In the genomic region with DNA sequence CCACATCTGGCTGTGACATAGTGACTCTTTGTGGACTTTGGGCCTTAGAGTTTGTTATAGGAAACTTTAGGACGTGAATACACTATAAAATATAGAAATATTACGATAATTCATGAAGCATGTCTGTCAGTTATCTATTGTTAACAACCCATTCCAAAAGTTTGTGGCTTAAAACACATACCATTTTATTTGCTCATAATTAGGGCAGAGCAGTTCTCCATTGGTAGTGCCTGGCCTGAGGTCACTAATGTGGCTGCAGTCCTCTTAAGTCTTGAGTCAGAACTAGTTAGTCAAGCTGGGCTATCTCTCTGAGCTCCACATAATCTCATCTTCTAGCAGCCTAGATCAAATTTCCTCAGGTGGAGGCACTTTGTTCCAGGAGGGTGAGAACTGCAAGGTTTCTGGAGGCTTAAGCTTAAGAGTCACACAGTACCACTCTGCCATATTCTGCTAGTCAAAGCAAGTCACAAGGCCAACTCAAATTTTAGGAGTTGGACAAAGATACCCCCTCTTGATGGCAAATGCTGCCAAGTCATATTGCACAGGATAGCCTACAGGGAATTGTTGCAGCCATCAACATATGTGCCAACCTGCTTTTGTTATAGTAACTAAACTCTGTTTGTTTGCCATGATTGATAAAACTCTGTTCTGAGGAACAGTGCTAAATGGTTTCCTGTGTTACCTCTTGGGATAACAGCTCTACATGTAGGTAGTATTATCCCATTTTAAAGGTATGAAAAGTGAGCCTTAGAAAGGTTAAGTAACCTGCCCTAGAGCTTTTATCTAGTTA, we compare ENCODE assay signal across 16 cellular contexts. TPM values are rescaled to one million over a fixed set of nuclear protein-coding genes. Genes with fewer than 3 reads are reported as not detected.
A peak's percentile ranks its signal among the peaks of the same experiment; 100 is the strongest.
DNase-seq lines count a peak whose midpoint lies in the region; ATAC-seq, FAIRE-seq and TF ChIP-seq lines count a peak whose summit lies in the region.
"Had no signal": no experiment of that assay in that cellular context is flagged by ENCODE, and none has a peak within 500 bp of the region (broad histone marks: within the 10 kb centered on the region; RNA-seq: fewer than 3 reads in every experiment).

No MANE protein-coding gene starts in this region.

- H2AFZ ChIP-seq in IMR-90 (replicated peaks; ENCODE audit: low read length, poor library complexity), result no peak overlapping the region
- H2AFZ ChIP-seq in GM12878 (ENCODE audit: control insufficient read depth, low read depth, low read length), result no peak overlapping the region
- H2AFZ ChIP-seq: neural progenitor cell had no signal

- dilution Hi-C loops in IMR-90 (cut with HindIII; ENCODE audit: low sequenced_read_pairs, unreplicated experiment), result no loop called here

- peak; percentile 6 for DNase-seq in Calu3
- peak; percentile 92 for DNase-seq in IMR-90
- DNase-seq in GM12878 (ENCODE audit: low read depth, low spot score), result no peak
- DNase-seq in left lung, result no peak
- no peak for DNase-seq in NCI-H1048 (lab: John Stamatoyannopoulos, UW)
- DNase-seq in stimulated activated CD4-positive, alpha-beta T cell treated with anti-CD3 and anti-CD28 coated beads, Interleukin-1b, Interleukin-23, amount 100 ng/mL, for 48 hours, result no peak
- DNase-seq: amniotic stem cell; immature natural killer cell; NCI-H774; stimulated activated CD4-positive, alpha-beta T cell treated with anti-CD3 and anti-CD28 coated beads, Interleukin-2, amount 100 ng/mL, for 24 hours had no signal

- no peak overlapping the region for H2AK5ac ChIP-seq in IMR-90 (ENCODE audit: low read depth, low read length)

- no peak overlapping the region for H3K4me3 Mint-ChIP-seq in Calu3 (ENCODE audit: low read depth, unreplicated experiment)
- H3K4me3 Mint-ChIP-seq: immature natural killer cell, neural progenitor cell had no signal

- no peak overlapping the region for H3K4ac ChIP-seq in IMR-90 (ENCODE audit: low read depth, low read length)

- no peak overlapping the region for H2BK120ac ChIP-seq in IMR-90 (ENCODE audit: low read depth, low read length)

- no peaks in the 10 kb centered on the region for H3K36me3 Mint-ChIP-seq in Calu3 (ENCODE audit: insufficient read depth, unreplicated experiment)

- H3K9me3 ChIP-seq in IMR-90 (ENCODE audit: control insufficient read depth, insufficient read depth, low read length) (no peaks in the 10 kb centered on the region), GM12878 (replicated peaks; ENCODE audit: control insufficient read depth, insufficient read depth, low read length) (no peaks in the 10 kb centered on the region), left lung (no peaks in the 10 kb centered on the region)

- peaks cover 11% of the 10 kb centered on the region for H3K4me1 Mint-ChIP-seq in Calu3 (ENCODE audit: low read depth, unreplicated experiment)

- H4K20me1 ChIP-seq in IMR-90 (ENCODE audit: insufficient read depth, low read length) (peaks cover 39% of the 10 kb centered on the region; the same call in 1 of the 2 replicates), GM12878 (ENCODE audit: control insufficient read depth, insufficient read depth) (no peaks in the 10 kb centered on the region; the same call in 1 of the 2 replicates)

- H3K4me3 ChIP-seq in IMR-90 (ENCODE audit: insufficient read depth, low read depth, low read length) (no peak overlapping the region), GM12878 (no peak overlapping the region), left lung (no peak overlapping the region)
- H3K4me3 ChIP-seq: neural progenitor cell had no signal

- SMC1A ChIA-PET in GM12878 (lab: Charles Lee; ENCODE audit: uncharacterized antibody, unreplicated experiment), result interaction anchor here (0.7 to 1.4 kb wide), 4 partner anchors 10 to 63 kb away, joined by 3 to 4 read pairs (median 4); no protein-coding TSS in a partner anchor

- peaks cover 47 to 76% of the 10 kb centered on the region in 2 experiments for H3K79me1 ChIP-seq in IMR-90 (ENCODE audit: low read depth in 1 of 2, low read length in 2 of 2)

- TF ChIP-seq CTCF in Calu3 (IDR thresholded peaks at IDR 0.05; ENCODE audit: unreplicated experiment), result no peak
- TF ChIP-seq CTCF in IMR-90 (conservative IDR thresholded peaks at IDR 0.05; ENCODE audit: low read depth, low read length), result no peak
- TF ChIP-seq CTCF in GM12878 (IDR thresholded peaks at IDR 0.05 in 2 of 3, conservative IDR thresholded peaks at IDR 0.05 in 1 of 3; ENCODE audit: control insufficient read depth in 2 of 3, extremely low read depth in 1 of 3, insufficient read depth in 1 of 3, low read depth in 3 of 3, low read length in 3 of 3), result no peak
- TF ChIP-seq CTCF in left lung (IDR thresholded peaks at IDR 0.05), result no peak

- H3K27ac ChIP-seq in IMR-90 (ENCODE audit: insufficient read depth, low read length), result no peak overlapping the region
- no peak overlapping the region for H3K27ac ChIP-seq in GM12878 (ENCODE audit: control insufficient read depth, insufficient read depth)
- no peak overlapping the region for H3K27ac ChIP-seq in left lung
- H3K27ac ChIP-seq: neural progenitor cell had no signal

- RAD21 ChIA-PET in GM12878 (lab: Charles Lee; ENCODE audit: unreplicated experiment), result no interaction called here

- no peak overlapping the region for H4K5ac ChIP-seq in IMR-90 (ENCODE audit: low read depth, low read length)

- no peak overlapping the region for H2AK9ac ChIP-seq in IMR-90 (replicated peaks; ENCODE audit: low read depth, low read length, poor library complexity)

- H3K27me3 Mint-ChIP-seq in Calu3 (ENCODE audit: unreplicated experiment), result no peaks in the 10 kb centered on the region

- H4K8ac ChIP-seq in IMR-90 (ENCODE audit: low read depth in 2 of 2, low read length in 2 of 2), result no peak overlapping the region

- no peaks in the 10 kb centered on the region for H3K27me3 ChIP-seq in IMR-90 (ENCODE audit: control insufficient read depth, insufficient read depth, low read length)
- H3K27me3 ChIP-seq in GM12878 (replicated peaks in 1 of 2; ENCODE audit: control insufficient read depth in 2 of 2, insufficient read depth in 2 of 2, low read length in 1 of 2), result no peaks in the 10 kb centered on the region
- H3K27me3 ChIP-seq in left lung, result no peaks in the 10 kb centered on the region
- H3K27me3 ChIP-seq: neural progenitor cell had no signal

- H3K27ac Mint-ChIP-seq in Calu3 (ENCODE audit: unreplicated experiment), result no peak overlapping the region
- H3K27ac Mint-ChIP-seq: neural progenitor cell had no signal

- TF ChIP-seq POLR2A in IMR-90 (IDR thresholded peaks at IDR 0.05; ENCODE audit: low read depth, low read length) (no peak), GM12878 (IDR thresholded peaks at IDR 0.05; ENCODE audit: low read depth, low read length) (no peak)

- H4K91ac ChIP-seq in IMR-90 (ENCODE audit: insufficient read depth, low read depth, low read length), result no peak overlapping the region

- no peak overlapping the region for H3K14ac ChIP-seq in IMR-90 (replicated peaks; ENCODE audit: low read depth, low read length)

- H3K4me1 ChIP-seq in IMR-90 (ENCODE audit: control insufficient read depth, insufficient read depth, low read length) (peaks cover 4% of the 10 kb centered on the region), GM12878 (ENCODE audit: control insufficient read depth, insufficient read depth, low read length) (peaks cover 4% of the 10 kb centered on the region; the same call in 1 of the 2 replicates), left lung (peaks cover 0 to 10% of the 10 kb centered on the region in 2 donors)

- no peak overlapping the region for H3K9ac ChIP-seq in IMR-90 (ENCODE audit: low read depth, low read length)
- H3K9ac ChIP-seq in GM12878 (ENCODE audit: control insufficient read depth, insufficient read depth, low read length), result no peak overlapping the region
- H3K9ac ChIP-seq: neural progenitor cell had no signal

- peaks cover 6% of the 10 kb centered on the region for H3K9me1 ChIP-seq in IMR-90 (ENCODE audit: insufficient read depth, low read length)

- no peak overlapping the region for H3K56ac ChIP-seq in IMR-90 (ENCODE audit: extremely low read depth, insufficient read depth, low read length)

- no peaks in the 10 kb centered on the region for H3K9me3 Mint-ChIP-seq in Calu3 (ENCODE audit: low read depth, unreplicated experiment)
- H3K9me3 Mint-ChIP-seq: immature natural killer cell, neural progenitor cell had no signal

- H3K23ac ChIP-seq in IMR-90 (ENCODE audit: low read depth, low read length), result no peak overlapping the region; the same call in 1 of the 2 replicates

- H3K79me2 ChIP-seq in GM12878 (ENCODE audit: control insufficient read depth, insufficient read depth, low read length), result peaks cover 52% of the 10 kb centered on the region

- no peak overlapping the region for H2BK15ac ChIP-seq in IMR-90 (ENCODE audit: low read depth, low read length)

- intact Hi-C loops in Calu3 (cut with micrococcal nuclease; ENCODE audit: unreplicated experiment) (no loop called here), IMR-90 (cut with micrococcal nuclease) (loop anchor here (1.0 kb wide), 1 partner anchor 34 kb away; no protein-coding TSS in a partner anchor), GM12878 (cut with micrococcal nuclease; ENCODE audit: unreplicated experiment) (no loop called here), left lung (cut with DNase I) (no loop called here)

- no peak overlapping the region for H2BK20ac ChIP-seq in IMR-90 (ENCODE audit: low read depth, low read length)

- H3K4me2 ChIP-seq in IMR-90 (ENCODE audit: low read depth, low read length) (peak overlapping the region; percentile 31; the same call in 1 of the 2 replicates), GM12878 (ENCODE audit: control insufficient read depth, insufficient read depth) (no peak overlapping the region)
- H3K4me2 ChIP-seq: neural progenitor cell had no signal

- no peak for TF ChIP-seq EP300 in GM12878 (IDR thresholded peaks at IDR 0.05; ENCODE audit: borderline replicate concordance in 1 of 2, control insufficient read depth in 1 of 2, low read depth in 2 of 2, low read length in 2 of 2)

- POLR2A ChIA-PET in IMR-90 (lab: Charles Lee; ENCODE audit: unreplicated experiment) (no interaction called here), GM12878 (lab: Charles Lee) (interaction anchor here (1.0 kb wide), 1 partner anchor 9 kb away, joined by 9 read pairs; no protein-coding TSS in a partner anchor)

- WGBS in IMR-90 (ENCODE audit: extremely low coverage in 2 of 2, insufficient read length in 1 of 2), 2 experiments, result no CpG with 5 or more reads among the region's 2 CpGs
- 98% methylated on average over 2 of the region's 2 CpGs for WGBS in GM12878 (ENCODE audit: insufficient coverage, insufficient replicate concordance, low lambda C conversion rate, missing lambda C conversion rate)

- no peak for FAIRE-seq in GM12878 (lab: Jason Lieb, UNC)
- FAIRE-seq: GM18507 had no signal

- CTCF ChIA-PET in Calu3 (lab: Charles Lee), result no interaction called here
- CTCF ChIA-PET in IMR-90 (lab: Yijun Ruan, JAX), result no interaction called here
- CTCF ChIA-PET in GM12878 (lab: Yijun Ruan, JAX), result interaction anchor here (1.1 to 1.2 kb wide), 2 partner anchors 12 to 23 kb away, joined by 3 read pairs; no protein-coding TSS in a partner anchor

- H3K36me3 ChIP-seq in IMR-90 (ENCODE audit: control insufficient read depth, insufficient read depth, low read length) (no peaks in the 10 kb centered on the region), GM12878 (ENCODE audit: control insufficient read depth in 2 of 2, insufficient read depth in 2 of 2, low read length in 1 of 2) (no peaks in the 10 kb centered on the region), left lung (no peaks in the 10 kb centered on the region)
- H3K36me3 ChIP-seq: neural progenitor cell had no signal

- no peak overlapping the region for H3K18ac ChIP-seq in IMR-90 (ENCODE audit: low read depth, low read length)

- no TSS peak for BruUV-seq in Calu3 (replicated peaks; lab: Mats Ljungman, UMichigan)
- no TSS peak for BruUV-seq in IMR-90 (replicated peaks; lab: Mats Ljungman, UMichigan)
- no TSS peak for BruUV-seq in GM12878 (replicated peaks; lab: Mats Ljungman, UMichigan)

- peak; percentile 93 for ATAC-seq in IMR-90 (ENCODE audit: low read depth)
- peak; percentile 28; the same call in 2 of the 3 replicates for ATAC-seq in GM12878
- peak; percentile 69 for ATAC-seq in left lung
- no peak for ATAC-seq in GM19395 (IDR thresholded peaks at IDR 0.05; ENCODE audit: unreplicated experiment)
- no peak for ATAC-seq in HG03432 (IDR thresholded peaks at IDR 0.05; ENCODE audit: unreplicated experiment)

- TF ChIP-seq RAD21 in IMR-90 (IDR thresholded peaks at IDR 0.05; ENCODE audit: low read length) (no peak), GM12878 (IDR thresholded peaks at IDR 0.05; ENCODE audit: insufficient read depth, low read depth, low read length) (no peak)

- in situ Hi-C loops in IMR-90 (cut with MboI; ENCODE audit: low sequenced_read_pairs), result no loop called here
- in situ Hi-C loops in GM12878 (cut with MboI), result no loop called here

- H2BK5ac ChIP-seq in IMR-90 (ENCODE audit: low read depth, low read length, poor library complexity, severe bottlenecking), result no peak overlapping the region

RNA-seq across cellular contexts. Expression of a gene that starts 8.7 kb away (rescaled TPM):
- 31.2 and 38.3 TPM in 2 replicates for total RNA-seq in Calu3 (2022)
- total RNA-seq in IMR-90 (2012; rRNA removed), result 11.9 and 13.6 TPM in 2 replicates
- polyA plus RNA-seq in IMR-90 (2012; rRNA removed), result 8.6 and 11.3 TPM in 2 replicates
- 3.4 and 4.2 TPM in 2 replicates for polyA plus RNA-seq in IMR-90 (2012; cell fraction: cytosol; rRNA removed)
- 32.4 and 57.9 TPM in 2 replicates for polyA plus RNA-seq in IMR-90 (2012; cell fraction: nucleus; rRNA removed; ENCODE audit: low replicate concordance)
- 130 and 152 TPM in 2 replicates for total RNA-seq in GM12878 (2013; cell fraction: nucleolus; rRNA removed)
- 8.5 and 13.7 TPM in 2 replicates for total RNA-seq in GM12878 (2014; rRNA removed)
- total RNA-seq in GM12878 (2014; rRNA removed; fragmentation: Illumina TruSeq; extraction: Trizol), result 16.1 and 18.1 TPM in 2 replicates
- total RNA-seq in GM12878 (2021), result 16.7 and 24.6 TPM in 2 replicates
- polyA plus RNA-seq in GM12878 (2011; ENCODE audit: low read depth), result 7.6 TPM
- 14.2 and 21.2 TPM in 2 replicates for polyA plus RNA-seq in GM12878 (2011; rRNA removed)
- polyA plus RNA-seq in GM12878 (2011; cell fraction: cytosol; rRNA removed), result 20.9 and 22.0 TPM in 2 replicates
- 60.1 and 74.5 TPM in 2 replicates for polyA plus RNA-seq in GM12878 (2011; cell fraction: nucleus; rRNA removed)
- 6.1 and 7.0 TPM in 2 replicates for polyA plus RNA-seq in GM12878 (2012)
- polyA plus RNA-seq in GM12878 (2014; fragmentation: Illumina TruSeq; extraction: Trizol), result 17.7 and 22.3 TPM in 2 replicates
- polyA plus RNA-seq in GM12878 (2014; fragmentation: Nextera tagmentation; extraction: Ambion mirVana), result 1 to 10 TPM; 1.5 to 3.2 TPM
- polyA plus RNA-seq in GM12878 (2014; rRNA removed), result 6.3 and 8.5 TPM in 2 replicates
- 1 to 10 TPM in 1 of 2 experiments, under 1 TPM in 1; 0.83 to 1.2 TPM for polyA plus RNA-seq in GM12878 (2016; fragmentation: Nextera tagmentation; extraction: Ambion mirVana)
- polyA minus RNA-seq in GM12878 (2011; rRNA and poly(A)+ RNA removed), result 116 and 117 TPM in 2 replicates
- 13.5 and 13.6 TPM in 2 replicates for polyA minus RNA-seq in GM12878 (2011; cell fraction: cytosol; rRNA and poly(A)+ RNA removed)
- 97.0 and 146 TPM in 2 replicates for polyA minus RNA-seq in GM12878 (2011; cell fraction: nucleus; rRNA and poly(A)+ RNA removed)
- total RNA-seq in left lung, result 10 to 100 TPM; 23.4 to 32.5 TPM

RNA-seq across cellular contexts. Expression of a gene that starts 8.7 kb away (rescaled TPM):
- total RNA-seq in Calu3 (2022) (70.7 and 77.7 TPM in 2 replicates), IMR-90 (2012; rRNA removed) (25.8 and 51.7 TPM in 2 replicates), GM12878 (2014; rRNA removed) (61.7 and 73.8 TPM in 2 replicates), GM12878 (2014; rRNA removed; fragmentation: Illumina TruSeq; extraction: Trizol) (129 and 138 TPM in 2 replicates), GM12878 (2021) (100 and 101 TPM in 2 replicates), left lung (10 to 100 TPM; 46.7 to 52.5 TPM)
- polyA plus RNA-seq in IMR-90 (2012; rRNA removed) (43.5 and 55.9 TPM in 2 replicates), GM12878 (2011; rRNA removed) (81.0 and 147 TPM in 2 replicates), GM12878 (2014; fragmentation: Illumina TruSeq; extraction: Trizol) (167 and 206 TPM in 2 replicates), GM12878 (2014; fragmentation: Nextera tagmentation; extraction: Ambion mirVana) (100 to 1,000 TPM; 227 to 269 TPM), GM12878 (2014; rRNA removed) (97.9 and 108 TPM in 2 replicates), GM12878 (2016; fragmentation: Nextera tagmentation; extraction: Ambion mirVana) (100 to 1,000 TPM; 146 to 157 TPM)
- polyA plus RNA-seq in IMR-90 (2012; cell fraction: cytosol; rRNA removed), result 5.6 and 12.9 TPM in 2 replicates
- polyA plus RNA-seq in IMR-90 (2012; cell fraction: nucleus; rRNA removed; ENCODE audit: low replicate concordance), result 0.88 and 13.1 TPM in 2 replicates
- total RNA-seq in GM12878 (2013; cell fraction: nucleolus; rRNA removed), result 10.9 and 13.6 TPM in 2 replicates
- polyA plus RNA-seq in GM12878 (2011; ENCODE audit: low read depth), result 62.5 TPM
- polyA plus RNA-seq in GM12878 (2011; cell fraction: cytosol; rRNA removed), result 24.3 and 29.7 TPM in 2 replicates
- 20.1 and 20.9 TPM in 2 replicates for polyA plus RNA-seq in GM12878 (2011; cell fraction: nucleus; rRNA removed)
- polyA plus RNA-seq in GM12878 (2012), result 91.1 and 97.6 TPM in 2 replicates
- polyA minus RNA-seq in GM12878 (2011; rRNA and poly(A)+ RNA removed), result 7.2 and 18.1 TPM in 2 replicates
- 7.9 and 10.6 TPM in 2 replicates for polyA minus RNA-seq in GM12878 (2011; cell fraction: cytosol; rRNA and poly(A)+ RNA removed)
- 4.0 and 4.5 TPM in 2 replicates for polyA minus RNA-seq in GM12878 (2011; cell fraction: nucleus; rRNA and poly(A)+ RNA removed)

RNA-seq across cellular contexts. Expression of a gene that starts 39.9 kb away (rescaled TPM):
- total RNA-seq in Calu3 (2022), result not detected in 2 replicates
- not detected in 2 replicates for total RNA-seq in IMR-90 (2012; rRNA removed)
- not detected in 2 replicates for polyA plus RNA-seq in IMR-90 (2012; rRNA removed)
- not detected in 2 replicates for polyA plus RNA-seq in IMR-90 (2012; cell fraction: cytosol; rRNA removed)
- not detected in 2 replicates for polyA plus RNA-seq in IMR-90 (2012; cell fraction: nucleus; rRNA removed; ENCODE audit: low replicate concordance)
- not detected in 2 replicates for total RNA-seq in GM12878 (2013; cell fraction: nucleolus; rRNA removed)
- 2.1 TPM in 1 of 2 replicates, not detected in the other for total RNA-seq in GM12878 (2014; rRNA removed)
- total RNA-seq in GM12878 (2014; rRNA removed; fragmentation: Illumina TruSeq; extraction: Trizol), result 2.4 TPM in 1 of 2 replicates, not detected in the other
- total RNA-seq in GM12878 (2021), result 1.5 and 1.7 TPM in 2 replicates
- polyA plus RNA-seq in GM12878 (2011; ENCODE audit: low read depth), result not detected
- polyA plus RNA-seq in GM12878 (2011; rRNA removed), result 1.7 TPM in 1 of 2 replicates, not detected in the other
- not detected in 2 replicates for polyA plus RNA-seq in GM12878 (2011; cell fraction: cytosol; rRNA removed)
- polyA plus RNA-seq in GM12878 (2011; cell fraction: nucleus; rRNA removed), result not detected in 2 replicates
- polyA plus RNA-seq in GM12878 (2012), result 3.2 TPM in 1 of 2 replicates, not detected in the other
- not detected in 2 replicates for polyA plus RNA-seq in GM12878 (2014; fragmentation: Illumina TruSeq; extraction: Trizol)
- polyA plus RNA-seq in GM12878 (2014; fragmentation: Nextera tagmentation; extraction: Ambion mirVana), result under 1 TPM in 1 of 2 experiments, not detected in 1; 0.60 TPM
- not detected in 2 replicates for polyA plus RNA-seq in GM12878 (2014; rRNA removed)
- under 1 TPM; 0.95 TPM for polyA plus RNA-seq in GM12878 (2016; fragmentation: Nextera tagmentation; extraction: Ambion mirVana)
- polyA minus RNA-seq in GM12878 (2011; rRNA and poly(A)+ RNA removed), result not detected in 2 replicates
- polyA minus RNA-seq in GM12878 (2011; cell fraction: cytosol; rRNA and poly(A)+ RNA removed), result not detected in 2 replicates
- not detected in 2 replicates for polyA minus RNA-seq in GM12878 (2011; cell fraction: nucleus; rRNA and poly(A)+ RNA removed)
- total RNA-seq in left lung, result not detected
- total RNA-seq: activated CD8-positive, alpha-beta memory T cell treated with anti-CD3 and anti-CD28 coated beads for 36 hours; T-helper 2 cell treated with Interferon-gamma antibody and Interleukin-4, amounts not matched to agents 100 ng/mL and 5 ng/mL, for 36 hours had no signal

RNA-seq across cellular contexts. Expression of a gene that starts 53.2 kb away (rescaled TPM):
- total RNA-seq in Calu3 (2022), result not detected in 2 replicates
- total RNA-seq in IMR-90 (2012; rRNA removed), result not detected in 2 replicates
- not detected in 2 replicates for polyA plus RNA-seq in IMR-90 (2012; rRNA removed)
- not detected in 2 replicates for polyA plus RNA-seq in IMR-90 (2012; cell fraction: cytosol; rRNA removed)
- polyA plus RNA-seq in IMR-90 (2012; cell fraction: nucleus; rRNA removed; ENCODE audit: low replicate concordance), result not detected in 2 replicates
- not detected in 2 replicates for total RNA-seq in GM12878 (2013; cell fraction: nucleolus; rRNA removed)
- not detected in 2 replicates for total RNA-seq in GM12878 (2014; rRNA removed)
- total RNA-seq in GM12878 (2014; rRNA removed; fragmentation: Illumina TruSeq; extraction: Trizol), result not detected in 2 replicates
- not detected in 2 replicates for total RNA-seq in GM12878 (2021)
- polyA plus RNA-seq in GM12878 (2011; ENCODE audit: low read depth), result not detected
- polyA plus RNA-seq in GM12878 (2011; rRNA removed), result not detected in 2 replicates
- not detected in 2 replicates for polyA plus RNA-seq in GM12878 (2011; cell fraction: cytosol; rRNA removed)
- not detected in 2 replicates for polyA plus RNA-seq in GM12878 (2011; cell fraction: nucleus; rRNA removed)
- not detected in 2 replicates for polyA plus RNA-seq in GM12878 (2012)
- not detected in 2 replicates for polyA plus RNA-seq in GM12878 (2014; fragmentation: Illumina TruSeq; extraction: Trizol)
- polyA plus RNA-seq in GM12878 (2014; fragmentation: Nextera tagmentation; extraction: Ambion mirVana), result not detected
- polyA plus RNA-seq in GM12878 (2014; rRNA removed), result not detected in 2 replicates
- under 1 TPM in 1 of 2 experiments, not detected in 1; 0.21 TPM for polyA plus RNA-seq in GM12878 (2016; fragmentation: Nextera tagmentation; extraction: Ambion mirVana)
- not detected in 2 replicates for polyA minus RNA-seq in GM12878 (2011; rRNA and poly(A)+ RNA removed)
- not detected in 2 replicates for polyA minus RNA-seq in GM12878 (2011; cell fraction: cytosol; rRNA and poly(A)+ RNA removed)
- polyA minus RNA-seq in GM12878 (2011; cell fraction: nucleus; rRNA and poly(A)+ RNA removed), result not detected in 2 replicates
- total RNA-seq in left lung, result not detected
- total RNA-seq: activated CD8-positive, alpha-beta memory T cell treated with anti-CD3 and anti-CD28 coated beads for 36 hours; T-helper 2 cell treated with Interferon-gamma antibody and Interleukin-4, amounts not matched to agents 100 ng/mL and 5 ng/mL, for 36 hours had no signal
- polyA plus RNA-seq: immature natural killer cell had no signal

Comparison
In these comparisons a context has a peak if more than half of its experiments do, and no peak if none do; other contexts are left out.
1. DNase-seq: peak in Calu3 (single experiment) and IMR-90 (single experiment); none in GM12878 (single experiment), left lung (0 of 2), NCI-H1048 (single experiment) and stimulated activated CD4-positive, alpha-beta T cell treated with anti-CD3 and anti-CD28 coated beads, Interleukin-1b, Interleukin-23, amount 100 ng/mL, for 48 hours (single experiment).
2. ATAC-seq: peak in IMR-90 (single experiment), GM12878 (single experiment) and left lung (single experiment); none in GM19395 (single experiment) and HG03432 (single experiment).